ENCODE assay signal across 8 cellular contexts in the genomic region with DNA sequence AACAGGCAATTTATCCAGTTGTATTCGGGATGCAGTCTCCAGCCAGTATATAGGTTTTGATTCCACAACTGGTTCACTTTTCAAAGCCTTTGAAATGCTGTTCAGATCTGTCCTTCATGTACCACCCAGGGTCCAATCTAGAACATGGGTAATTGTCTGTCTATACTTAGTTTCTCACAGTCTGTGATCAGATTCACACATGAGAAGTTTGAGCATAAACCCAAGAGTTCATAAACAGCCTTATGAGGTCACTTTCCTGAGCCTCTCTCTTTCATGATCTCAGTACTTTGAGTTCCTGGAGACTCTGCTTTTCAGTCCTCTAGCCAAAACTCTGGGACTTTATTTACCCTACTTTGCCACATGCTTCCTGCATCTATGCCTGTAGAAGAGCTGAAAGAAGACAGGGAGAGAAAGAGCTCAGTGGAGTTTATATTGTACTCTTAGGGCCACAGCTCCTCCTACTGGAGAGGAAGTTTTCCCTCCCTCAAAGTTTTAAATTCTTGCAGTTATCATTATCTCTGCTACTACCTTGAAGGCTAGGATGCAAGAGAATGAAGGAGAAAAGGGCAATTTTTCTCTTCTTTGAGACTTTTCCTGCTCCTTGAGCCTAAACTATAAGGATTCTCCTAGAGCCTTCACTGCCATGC.
DNase-seq lines count a peak whose midpoint lies in the region; ATAC-seq, FAIRE-seq and TF ChIP-seq lines count a peak whose summit lies in the region.

No MANE protein-coding gene starts in this region.

- CTCF ChIA-PET in A673 (lab: Charles Lee) (interaction anchor here (1.0 to 1.3 kb wide), 3 partner anchors 706 to 739 kb away, joined by 3 to 17 read pairs (median 10); no protein-coding TSS in a partner anchor), mammary epithelial cell (lab: Charles Lee; ENCODE audit: low non-redundant PET) (interaction anchor here (0.5 to 1.3 kb wide), 7 partner anchors 13 to 909 kb away, joined by 3 to 12 read pairs (median 4); no protein-coding TSS in a partner anchor), HepG2 (lab: Yijun Ruan, JAX; ENCODE audit: low intra/inter-chr PET ratio, low total read pairs) (interaction anchor here (1.9 kb wide), 2 partner anchors 460 to 707 kb away, joined by 9 read pairs; a partner anchor contains a TSS)

- peak; percentile 62 for DNase-seq in A673 (ENCODE audit: low spot score)
- peak; percentile 38 for DNase-seq in GM04504 (ENCODE audit: low read depth)
- DNase-seq in NAMALWA (ENCODE audit: low spot score), result peak; percentile 67
- peak; percentile 29 for DNase-seq in mammary epithelial cell
- peak; percentile 32 for DNase-seq in HepG2 (ENCODE audit: low spot score)
- no peak for DNase-seq in NCI-H187 (lab: John Stamatoyannopoulos, UW)
- no peak for DNase-seq in occipital lobe (lab: John Stamatoyannopoulos, UW)
- no peak for DNase-seq in NCI-H2171 treated with DMSO at 0.1 percent for 48 hours (lab: John Stamatoyannopoulos, UW)

- H3K27ac ChIP-seq in A673 (ENCODE audit: low read depth, low read length, poor library complexity, severe bottlenecking) (no peak overlapping the region), mammary epithelial cell (ENCODE audit: insufficient read depth, low read depth, low read length) (no peak overlapping the region), HepG2 (ENCODE audit: extremely low read length, insufficient read depth, low read length) (no peak overlapping the region)

- dilution Hi-C loops in mammary epithelial cell (cut with HindIII; ENCODE audit: low sequenced_read_pairs), result no loop called here

- H3K79me2 ChIP-seq in mammary epithelial cell (ENCODE audit: insufficient read depth, low read length), result no peaks in the 10 kb centered on the region
- H3K79me2 ChIP-seq in HepG2 (ENCODE audit: insufficient read depth, low read length), result no peaks in the 10 kb centered on the region

- intact Hi-C loops in A673 (cut with micrococcal nuclease; ENCODE audit: unreplicated experiment) (loop anchor here (1.0 to 10.0 kb wide), 4 partner anchors 166 to 736 kb away; no protein-coding TSS in a partner anchor), mammary epithelial cell (cut with micrococcal nuclease) (loop anchor here (1.0 to 5.0 kb wide), 5 partner anchors 316 to 764 kb away; a partner anchor contains a TSS), HepG2 (cut with micrococcal nuclease; ENCODE audit: unreplicated experiment) (loop anchor here (10.0 kb wide), 1 partner anchor 766 kb away; no protein-coding TSS in a partner anchor)

- TF ChIP-seq RAD21 in HepG2 (CRISPR knock-in tag; IDR thresholded peaks at IDR 0.05), result no peak

- no peak overlapping the region for H3K4me3 ChIP-seq in A673 (ENCODE audit: low read depth, low read length, poor library complexity, severe bottlenecking)
- no peak overlapping the region for H3K4me3 ChIP-seq in mammary epithelial cell (replicated peaks in 1 of 3; ENCODE audit: insufficient read depth in 1 of 3, low read depth in 2 of 3, low read length in 3 of 3)
- H3K4me3 ChIP-seq in HepG2 (replicated peaks in 1 of 3; ENCODE audit: insufficient read depth in 1 of 3, low read depth in 2 of 3, low read length in 3 of 3), result no peak overlapping the region

- WGBS in mammary epithelial cell (ENCODE audit: low coverage, missing lambda C conversion rate), result 92% methylated on average over 1 of the region's 1 CpG
- 96% methylated on average over 1 of the region's 1 CpG for WGBS in HepG2 (ENCODE audit: low lambda C conversion rate)

- FAIRE-seq in HepG2 (lab: Jason Lieb, UNC), result no peak

- H3K36me3 ChIP-seq in A673 (ENCODE audit: insufficient read depth, low read length, poor library complexity, severe bottlenecking) (no peaks in the 10 kb centered on the region), mammary epithelial cell (ENCODE audit: insufficient read depth, low read length) (no peaks in the 10 kb centered on the region), HepG2 (replicated peaks in 1 of 2; ENCODE audit: control insufficient read depth in 1 of 2, insufficient read depth in 2 of 2, low read length in 2 of 2) (no peaks in the 10 kb centered on the region)

- no peaks in the 10 kb centered on the region for H3K27me3 ChIP-seq in A673 (replicated peaks; ENCODE audit: insufficient read depth, low read depth, low read length, poor library complexity)
- peaks cover 5% of the 10 kb centered on the region for H3K27me3 ChIP-seq in mammary epithelial cell (ENCODE audit: insufficient read depth, low read length)
- H3K27me3 ChIP-seq in HepG2 (ENCODE audit: control insufficient read depth in 1 of 2, insufficient read depth in 2 of 2, low read length in 2 of 2), result no peaks in the 10 kb centered on the region

- peak; percentile 60; the same call in 2 of the 3 replicates for ATAC-seq in HepG2

- H3K4me1 ChIP-seq in A673 (ENCODE audit: insufficient read depth, low read length, poor library complexity, severe bottlenecking) (no peaks in the 10 kb centered on the region), mammary epithelial cell (ENCODE audit: insufficient read depth, low read length) (no peaks in the 10 kb centered on the region), HepG2 (ENCODE audit: insufficient read depth, low read length) (no peaks in the 10 kb centered on the region)

- H3K9me3 ChIP-seq in A673 (ENCODE audit: low read depth, low read length, poor library complexity, severe bottlenecking) (no peaks in the 10 kb centered on the region), mammary epithelial cell (replicated peaks; ENCODE audit: insufficient read depth, low read length) (no peaks in the 10 kb centered on the region), HepG2 (ENCODE audit: low read length) (no peaks in the 10 kb centered on the region)

- H3K4me2 ChIP-seq in mammary epithelial cell (ENCODE audit: insufficient read depth, low read depth, low read length), result no peak overlapping the region
- H3K4me2 ChIP-seq in HepG2 (ENCODE audit: low read depth, low read length), result no peak overlapping the region

- TF ChIP-seq POLR2A in HepG2 (IDR thresholded peaks at IDR 0.05; ENCODE audit: insufficient read depth in 1 of 2, low read depth in 2 of 2, low read length in 2 of 2), result no peak

- H3K9ac ChIP-seq in mammary epithelial cell (ENCODE audit: insufficient read depth, low read length), result no peak overlapping the region
- no peak overlapping the region for H3K9ac ChIP-seq in HepG2 (ENCODE audit: insufficient read depth, low read depth, low read length)

- POLR2A ChIA-PET in A673 (lab: Charles Lee; ENCODE audit: low non-redundant PET), result no interaction called here
- POLR2A ChIA-PET in HepG2 (lab: Yijun Ruan, JAX), result no interaction called here

- no peaks in the 10 kb centered on the region for H4K20me1 ChIP-seq in mammary epithelial cell (ENCODE audit: insufficient read depth, low read length)
- H4K20me1 ChIP-seq in HepG2 (ENCODE audit: insufficient read depth, low read length), result 0 out of 2 replicates have a peak, but pooled peaks cover 3% of the 10 kb centered on the region

- H2AFZ ChIP-seq in mammary epithelial cell (ENCODE audit: low read depth, low read length), result no peak overlapping the region
- H2AFZ ChIP-seq in HepG2 (ENCODE audit: low read length), result no peak overlapping the region

- no peak for TF ChIP-seq EP300 in HepG2 (IDR thresholded peaks at IDR 0.05; ENCODE audit: low read depth in 2 of 2, low read length in 2 of 2)
- no peak for TF ChIP-seq EP300 in HepG2 (CRISPR knock-in tag; IDR thresholded peaks at IDR 0.05; ENCODE audit: borderline replicate concordance)

- TF ChIP-seq CTCF in A673 (conservative IDR thresholded peaks at IDR 0.05; ENCODE audit: low read depth, low read length) (peak; percentile 67), mammary epithelial cell (conservative IDR thresholded peaks at IDR 0.05 in 1 of 2, IDR thresholded peaks at IDR 0.05 in 1 of 2; ENCODE audit: extremely low read depth in 1 of 2, insufficient read depth in 1 of 2, low read depth in 1 of 2, low read length in 2 of 2) (peak; percentile 72 to 79), HepG2 (CRISPR knock-in tag; IDR thresholded peaks at IDR 0.05) (peak; percentile 58)

- BruUV-seq in A673 (replicated peaks; lab: Mats Ljungman, UMichigan), result no TSS peak
- BruUV-seq in mammary epithelial cell (replicated peaks; lab: Mats Ljungman, UMichigan), result no TSS peak
- BruUV-seq in HepG2 (replicated peaks; lab: Mats Ljungman, UMichigan), result no TSS peak

- in situ Hi-C loops in mammary epithelial cell (cut with MboI; ENCODE audit: low sequenced_read_pairs in 2 of 2), result loop anchor here (25.0 kb wide), 3 partner anchors 321 to 754 kb away; no protein-coding TSS in a partner anchor
- in situ Hi-C loops in HepG2 (cut with HindIII; ENCODE audit: extremely low pct_ligation_motif_present, low pct_unique_long_range_greater_than_20kb), result no loop called here

TF ChIP-seq in HepG2, 621 proteins besides CTCF, POLR2A, EP300 and RAD21:
- no peak for TF ChIP-seq PHB2 (IDR thresholded peaks at IDR 0.05; ENCODE audit: partially characterized antibody)
- peak; percentile 51 for TF ChIP-seq SMC3 (IDR thresholded peaks at IDR 0.05; ENCODE audit: low read length)
- TF ChIP-seq PRMT3 (CRISPR knock-in tag; IDR thresholded peaks at IDR 0.05; ENCODE audit: borderline replicate concordance, low read depth), result no peak
- no peak for TF ChIP-seq ZNF20 (CRISPR knock-in tag; IDR thresholded peaks at IDR 0.05)
- peak; percentile 77 for TF ChIP-seq STAG1 (CRISPR knock-in tag; IDR thresholded peaks at IDR 0.05)
- no peak for TF ChIP-seq NFKBIZ (CRISPR knock-in tag; IDR thresholded peaks at IDR 0.05)
- peak in 1 of 2 experiments; percentile 62; a peak in 1 of 4 replicates for TF ChIP-seq MAFK (conservative IDR thresholded peaks at IDR 0.05 in 1 of 2, IDR thresholded peaks at IDR 0.05 in 1 of 2; ENCODE audit: low read length in 2 of 2)
- TF ChIP-seq ZNF619 (CRISPR knock-in tag; IDR thresholded peaks at IDR 0.05), result no peak
- no peak for TF ChIP-seq TRIM24 (CRISPR knock-in tag; IDR thresholded peaks at IDR 0.05)
- TF ChIP-seq ZNF556 (CRISPR knock-in tag; IDR thresholded peaks at IDR 0.05; ENCODE audit: borderline replicate concordance), result no peak
- no peak for TF ChIP-seq ZNF431 (CRISPR knock-in tag; IDR thresholded peaks at IDR 0.05; ENCODE audit: borderline replicate concordance, low read depth)
- TF ChIP-seq PCBP1 (IDR thresholded peaks at IDR 0.05; ENCODE audit: borderline replicate concordance, low read depth, low read length), result no peak
- no peak for TF ChIP-seq WIZ (CRISPR knock-in tag; IDR thresholded peaks at IDR 0.05)
- no peak for TF ChIP-seq ATF7 (IDR thresholded peaks at IDR 0.05)
- no peak for TF ChIP-seq ATF7 (CRISPR knock-in tag; IDR thresholded peaks at IDR 0.05)

Comparison
In these comparisons a context has a peak if more than half of its experiments do, and no peak if none do; other contexts are left out.
1. DNase-seq: peak in A673 (single experiment), GM04504 (single experiment), NAMALWA (single experiment), mammary epithelial cell (single experiment) and HepG2 (single experiment); none in NCI-H187 (0 of 2), occipital lobe (single experiment) and NCI-H2171 treated with DMSO at 0.1 percent for 48 hours (single experiment).
2. Peak in every context shown above with its lines, with median percentiles within 50 percentile points of each other: CTCF ChIP-seq.